1 cellular context compared by ENCODE assay signal in genomic region chrX:130179579-130180215, GRCh38.
TF ChIP-seq lines count a peak whose summit lies in the region.

No MANE protein-coding gene starts in this region.

TF ChIP-seq in K562, 482 proteins besides CTCF, POLR2A, EP300 and RAD21 (continues in another document):
- TF ChIP-seq, protein P1, sequence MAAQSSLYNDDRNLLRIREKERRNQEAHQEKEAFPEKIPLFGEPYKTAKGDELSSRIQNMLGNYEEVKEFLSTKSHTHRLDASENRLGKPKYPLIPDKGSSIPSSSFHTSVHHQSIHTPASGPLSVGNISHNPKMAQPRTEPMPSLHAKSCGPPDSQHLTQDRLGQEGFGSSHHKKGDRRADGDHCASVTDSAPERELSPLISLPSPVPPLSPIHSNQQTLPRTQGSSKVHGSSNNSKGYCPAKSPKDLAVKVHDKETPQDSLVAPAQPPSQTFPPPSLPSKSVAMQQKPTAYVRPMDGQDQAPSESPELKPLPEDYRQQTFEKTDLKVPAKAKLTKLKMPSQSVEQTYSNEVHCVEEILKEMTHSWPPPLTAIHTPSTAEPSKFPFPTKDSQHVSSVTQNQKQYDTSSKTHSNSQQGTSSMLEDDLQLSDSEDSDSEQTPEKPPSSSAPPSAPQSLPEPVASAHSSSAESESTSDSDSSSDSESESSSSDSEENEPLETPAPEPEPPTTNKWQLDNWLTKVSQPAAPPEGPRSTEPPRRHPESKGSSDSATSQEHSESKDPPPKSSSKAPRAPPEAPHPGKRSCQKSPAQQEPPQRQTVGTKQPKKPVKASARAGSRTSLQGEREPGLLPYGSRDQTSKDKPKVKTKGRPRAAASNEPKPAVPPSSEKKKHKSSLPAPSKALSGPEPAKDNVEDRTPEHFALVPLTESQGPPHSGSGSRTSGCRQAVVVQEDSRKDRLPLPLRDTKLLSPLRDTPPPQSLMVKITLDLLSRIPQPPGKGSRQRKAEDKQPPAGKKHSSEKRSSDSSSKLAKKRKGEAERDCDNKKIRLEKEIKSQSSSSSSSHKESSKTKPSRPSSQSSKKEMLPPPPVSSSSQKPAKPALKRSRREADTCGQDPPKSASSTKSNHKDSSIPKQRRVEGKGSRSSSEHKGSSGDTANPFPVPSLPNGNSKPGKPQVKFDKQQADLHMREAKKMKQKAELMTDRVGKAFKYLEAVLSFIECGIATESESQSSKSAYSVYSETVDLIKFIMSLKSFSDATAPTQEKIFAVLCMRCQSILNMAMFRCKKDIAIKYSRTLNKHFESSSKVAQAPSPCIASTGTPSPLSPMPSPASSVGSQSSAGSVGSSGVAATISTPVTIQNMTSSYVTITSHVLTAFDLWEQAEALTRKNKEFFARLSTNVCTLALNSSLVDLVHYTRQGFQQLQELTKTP (IDR thresholded peaks at IDR 0.05; ENCODE audit: low read depth in 1 of 2, partially characterized antibody in 2 of 2) = peak; percentile 14 to 90
- TF ChIP-seq ZNF431 (CRISPR knock-in tag; IDR thresholded peaks at IDR 0.05) = no peak
- no peak for TF ChIP-seq PHF8 (IDR thresholded peaks at IDR 0.05; ENCODE audit: borderline replicate concordance, low read length)
- no peak for TF ChIP-seq HIVEP1 (CRISPR knock-in tag; IDR thresholded peaks at IDR 0.05)
- TF ChIP-seq ZFP30 (CRISPR knock-in tag; IDR thresholded peaks at IDR 0.05; ENCODE audit: borderline replicate concordance) = no peak
- TF ChIP-seq, protein P2, sequence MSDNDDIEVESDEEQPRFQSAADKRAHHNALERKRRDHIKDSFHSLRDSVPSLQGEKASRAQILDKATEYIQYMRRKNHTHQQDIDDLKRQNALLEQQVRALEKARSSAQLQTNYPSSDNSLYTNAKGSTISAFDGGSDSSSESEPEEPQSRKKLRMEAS (CRISPR knock-in tag; IDR thresholded peaks at IDR 0.05) = no peak
- no peak for TF ChIP-seq POLR3A (IDR thresholded peaks at IDR 0.05; ENCODE audit: borderline replicate concordance, extremely low read depth, insufficient read depth, insufficient read length)
- TF ChIP-seq ZNF280A (IDR thresholded peaks at IDR 0.05; ENCODE audit: low read depth, partially characterized antibody) = no peak
- TF ChIP-seq MYNN (IDR thresholded peaks at IDR 0.05) = peak; percentile 86
- no peak for TF ChIP-seq MYNN (CRISPR knock-in tag; IDR thresholded peaks at IDR 0.05)
- TF ChIP-seq MYC (IDR thresholded peaks at IDR 0.05; ENCODE audit: low read depth, low read length) = peak; percentile 40; the same call in 1 of the 2 replicates
- TF ChIP-seq MYC (CRISPR knock-in tag; IDR thresholded peaks at IDR 0.05; ENCODE audit: borderline replicate concordance, low read depth) = no peak
- TF ChIP-seq ETS2 (tag; IDR thresholded peaks at IDR 0.05; ENCODE audit: borderline replicate concordance, poor library complexity, severe bottlenecking) = no peak
- no peak for TF ChIP-seq SAFB2 (IDR thresholded peaks at IDR 0.05; ENCODE audit: borderline replicate concordance, low read depth, low read length, severe bottlenecking)
- TF ChIP-seq, protein P3, sequence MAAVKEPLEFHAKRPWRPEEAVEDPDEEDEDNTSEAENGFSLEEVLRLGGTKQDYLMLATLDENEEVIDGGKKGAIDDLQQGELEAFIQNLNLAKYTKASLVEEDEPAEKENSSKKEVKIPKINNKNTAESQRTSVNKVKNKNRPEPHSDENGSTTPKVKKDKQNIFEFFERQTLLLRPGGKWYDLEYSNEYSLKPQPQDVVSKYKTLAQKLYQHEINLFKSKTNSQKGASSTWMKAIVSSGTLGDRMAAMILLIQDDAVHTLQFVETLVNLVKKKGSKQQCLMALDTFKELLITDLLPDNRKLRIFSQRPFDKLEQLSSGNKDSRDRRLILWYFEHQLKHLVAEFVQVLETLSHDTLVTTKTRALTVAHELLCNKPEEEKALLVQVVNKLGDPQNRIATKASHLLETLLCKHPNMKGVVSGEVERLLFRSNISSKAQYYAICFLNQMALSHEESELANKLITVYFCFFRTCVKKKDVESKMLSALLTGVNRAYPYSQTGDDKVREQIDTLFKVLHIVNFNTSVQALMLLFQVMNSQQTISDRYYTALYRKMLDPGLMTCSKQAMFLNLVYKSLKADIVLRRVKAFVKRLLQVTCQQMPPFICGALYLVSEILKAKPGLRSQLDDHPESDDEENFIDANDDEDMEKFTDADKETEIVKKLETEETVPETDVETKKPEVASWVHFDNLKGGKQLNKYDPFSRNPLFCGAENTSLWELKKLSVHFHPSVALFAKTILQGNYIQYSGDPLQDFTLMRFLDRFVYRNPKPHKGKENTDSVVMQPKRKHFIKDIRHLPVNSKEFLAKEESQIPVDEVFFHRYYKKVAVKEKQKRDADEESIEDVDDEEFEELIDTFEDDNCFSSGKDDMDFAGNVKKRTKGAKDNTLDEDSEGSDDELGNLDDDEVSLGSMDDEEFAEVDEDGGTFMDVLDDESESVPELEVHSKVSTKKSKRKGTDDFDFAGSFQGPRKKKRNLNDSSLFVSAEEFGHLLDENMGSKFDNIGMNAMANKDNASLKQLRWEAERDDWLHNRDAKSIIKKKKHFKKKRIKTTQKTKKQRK (IDR thresholded peaks at IDR 0.05; ENCODE audit: borderline replicate concordance, low read depth, low read length) = no peak
- no peak for TF ChIP-seq KLF13 (tag; IDR thresholded peaks at IDR 0.05; ENCODE audit: borderline replicate concordance, low read depth)
- TF ChIP-seq, protein P4, sequence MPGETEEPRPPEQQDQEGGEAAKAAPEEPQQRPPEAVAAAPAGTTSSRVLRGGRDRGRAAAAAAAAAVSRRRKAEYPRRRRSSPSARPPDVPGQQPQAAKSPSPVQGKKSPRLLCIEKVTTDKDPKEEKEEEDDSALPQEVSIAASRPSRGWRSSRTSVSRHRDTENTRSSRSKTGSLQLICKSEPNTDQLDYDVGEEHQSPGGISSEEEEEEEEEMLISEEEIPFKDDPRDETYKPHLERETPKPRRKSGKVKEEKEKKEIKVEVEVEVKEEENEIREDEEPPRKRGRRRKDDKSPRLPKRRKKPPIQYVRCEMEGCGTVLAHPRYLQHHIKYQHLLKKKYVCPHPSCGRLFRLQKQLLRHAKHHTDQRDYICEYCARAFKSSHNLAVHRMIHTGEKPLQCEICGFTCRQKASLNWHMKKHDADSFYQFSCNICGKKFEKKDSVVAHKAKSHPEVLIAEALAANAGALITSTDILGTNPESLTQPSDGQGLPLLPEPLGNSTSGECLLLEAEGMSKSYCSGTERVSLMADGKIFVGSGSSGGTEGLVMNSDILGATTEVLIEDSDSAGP (CRISPR knock-in tag; IDR thresholded peaks at IDR 0.05) = no peak
- TF ChIP-seq MGA (IDR thresholded peaks at IDR 0.05) = no peak
- TF ChIP-seq MBD2 (IDR thresholded peaks at IDR 0.05; ENCODE audit: borderline replicate concordance, low read depth) = peak; percentile 78; the same call in 1 of the 2 replicates
- no peak for TF ChIP-seq E2F4 (CRISPR knock-in tag; IDR thresholded peaks at IDR 0.05; ENCODE audit: low read depth)
- TF ChIP-seq NCOA1 (IDR thresholded peaks at IDR 0.05; ENCODE audit: low read depth) = peak; percentile 91
- no peak for TF ChIP-seq SIRT6 (IDR thresholded peaks at IDR 0.05; ENCODE audit: low read depth, low read length)
